ENCODE assay signal across 11 cellular contexts in genomic region chr4:114015444-114015899, GRCh38. TPM values are rescaled to one million over a fixed set of nuclear protein-coding genes. Genes with fewer than 3 reads are reported as not detected.
DNase-seq lines count a peak whose midpoint lies in the region; ATAC-seq and TF ChIP-seq lines count a peak whose summit lies in the region.
"Had no signal": no experiment of that assay in that cellular context is flagged by ENCODE, and none has a peak within 500 bp of the region (broad histone marks: within the 10 kb centered on the region; RNA-seq: fewer than 3 reads in every experiment).

No MANE protein-coding gene starts in this region.

- no peaks in the 10 kb centered on the region for H3K4me1 Mint-ChIP-seq in activated T-cell treated with anti-CD3 and anti-CD28 coated beads, Interleukin-2, amount 50 U/mL, for 72 hours (ENCODE audit: low read depth)
- H3K4me1 Mint-ChIP-seq in CD4-positive, alpha-beta memory T cell = peaks cover 0 to 1% (median 0%) of the 10 kb centered on the region in 4 donors

- H3K4me1 ChIP-seq in CD4-positive, alpha-beta memory T cell (ENCODE audit: insufficient read depth, low read length) = no peaks in the 10 kb centered on the region
- H3K4me1 ChIP-seq in left ventricle myocardium inferior = no peaks in the 10 kb centered on the region
- H3K4me1 ChIP-seq: psoas muscle had no signal

- DNase-seq in AG09319 (ENCODE audit: extremely low read depth, low read depth) (peak; percentile 66), amniotic stem cell (lab: John Stamatoyannopoulos, UW) (peak; percentile 71), kidney epithelial cell (ENCODE audit: low read depth) (peak; percentile 95), left ventricle myocardium inferior (no peak), DMS 273 treated with DMSO at 0.1 percent for 48 hours (lab: John Stamatoyannopoulos, UW) (no peak)
- no peak for DNase-seq in activated T-cell treated with anti-CD3 and anti-CD28 coated beads, Interleukin-2, amount 50 U/mL, for 72 hours
- no peak for DNase-seq in CD4-positive, alpha-beta memory T cell
- DNase-seq: NCI-H510A, psoas muscle had no signal

- H3K9me3 ChIP-seq in CD4-positive, alpha-beta memory T cell (ENCODE audit: control insufficient read depth in 1 of 2, low read length in 2 of 2) = no peaks in the 10 kb centered on the region
- peaks cover 9% of the 10 kb centered on the region for H3K9me3 ChIP-seq in left ventricle myocardium inferior (replicated peaks)
- H3K9me3 ChIP-seq: psoas muscle had no signal

- intact Hi-C loops in CD4-positive, alpha-beta memory T cell (cut with micrococcal nuclease) = no loop called here
- intact Hi-C loops in left ventricle myocardium inferior (cut with micrococcal nuclease) = no loop called here

- CTCF ChIA-PET in CD4-positive, alpha-beta memory T cell (lab: Charles Lee; ENCODE audit: partially characterized antibody) = no interaction called here

- H3K27me3 Mint-ChIP-seq in activated T-cell treated with anti-CD3 and anti-CD28 coated beads, Interleukin-2, amount 50 U/mL, for 72 hours (ENCODE audit: low read depth) = no peaks in the 10 kb centered on the region
- no peaks in the 10 kb centered on the region for H3K27me3 Mint-ChIP-seq in CD4-positive, alpha-beta memory T cell

- H3K4me3 ChIP-seq in kidney epithelial cell (ENCODE audit: low read depth, low read length) = no peak overlapping the region
- no peak overlapping the region for H3K4me3 ChIP-seq in CD4-positive, alpha-beta memory T cell (ENCODE audit: low read length in 2 of 2)
- no peak overlapping the region for H3K4me3 ChIP-seq in left ventricle myocardium inferior
- H3K4me3 ChIP-seq: psoas muscle had no signal

- peaks cover 3% of the 10 kb centered on the region in 2 donors for H3K9me3 Mint-ChIP-seq in activated T-cell treated with anti-CD3 and anti-CD28 coated beads, Interleukin-2, amount 50 U/mL, for 72 hours
- H3K9me3 Mint-ChIP-seq in CD4-positive, alpha-beta memory T cell = peaks cover 0 to 4% (median 2%) of the 10 kb centered on the region in 8 donors
- H3K9me3 Mint-ChIP-seq: activated T-helper 1 cell treated with anti-CD3 and anti-CD28 coated beads, Interleukin-12 subunit alpha, Interleukin-12 subunit beta, Interleukin-2, Interleukin-4 antibody, amounts not matched to agents 30 ng/mL and 10 ng/mL and 1 ng/mL, durations not matched to agents 14 hours and 24 hours and 36 hours had no signal

- H3K27ac ChIP-seq in CD4-positive, alpha-beta memory T cell (ENCODE audit: low read depth, low read length) = no peak overlapping the region
- H3K27ac ChIP-seq in left ventricle myocardium inferior (replicated peaks) = no peak overlapping the region
- H3K27ac ChIP-seq: psoas muscle had no signal

- H3K27ac Mint-ChIP-seq in activated T-cell treated with anti-CD3 and anti-CD28 coated beads, Interleukin-2, amount 50 U/mL, for 72 hours = no peak overlapping the region
- H3K27ac Mint-ChIP-seq in CD4-positive, alpha-beta memory T cell = no peak overlapping the region
- H3K27ac Mint-ChIP-seq: activated T-helper 1 cell treated with anti-CD3 and anti-CD28 coated beads, Interleukin-12 subunit alpha, Interleukin-12 subunit beta, Interleukin-2, Interleukin-4 antibody, amounts not matched to agents 30 ng/mL and 10 ng/mL and 1 ng/mL, durations not matched to agents 14 hours and 24 hours and 36 hours had no signal

- TF ChIP-seq EP300 in Ishikawa (IDR thresholded peaks at IDR 0.05; ENCODE audit: borderline replicate concordance) = peak; percentile 92

- POLR2A ChIA-PET in CD4-positive, alpha-beta memory T cell (lab: Charles Lee; ENCODE audit: partially characterized antibody) = no interaction called here

- peaks cover 2 to 4% of the 10 kb centered on the region in 2 donors for H3K36me3 Mint-ChIP-seq in activated T-cell treated with anti-CD3 and anti-CD28 coated beads, Interleukin-2, amount 50 U/mL, for 72 hours (ENCODE audit: insufficient read depth in 2 of 2)
- no peaks in the 10 kb centered on the region for H3K36me3 Mint-ChIP-seq in CD4-positive, alpha-beta memory T cell

- TF ChIP-seq CTCF in AG09319 (IDR thresholded peaks at IDR 0.05; ENCODE audit: low read depth, low read length) (no peak), kidney epithelial cell (IDR thresholded peaks at IDR 0.05; ENCODE audit: insufficient read depth, low read length, poor library complexity, severe bottlenecking) (no peak), left ventricle myocardium inferior (IDR thresholded peaks at IDR 0.05; ENCODE audit: borderline replicate concordance) (no peak)

- no peak for TF ChIP-seq RAD21 in Ishikawa (IDR thresholded peaks at IDR 0.05; ENCODE audit: low read depth)

- H3K27me3 ChIP-seq in kidney epithelial cell (ENCODE audit: control insufficient read depth, insufficient read depth, low read length) (no peaks in the 10 kb centered on the region), left ventricle myocardium inferior (ENCODE audit: low read depth) (peaks cover 8% of the 10 kb centered on the region)
- no peaks in the 10 kb centered on the region for H3K27me3 ChIP-seq in CD4-positive, alpha-beta memory T cell (ENCODE audit: insufficient read depth, low read length)

- no peak overlapping the region for H3K4me3 Mint-ChIP-seq in activated T-cell treated with anti-CD3 and anti-CD28 coated beads, Interleukin-2, amount 50 U/mL, for 72 hours
- H3K4me3 Mint-ChIP-seq in CD4-positive, alpha-beta memory T cell = no peak overlapping the region
- H3K4me3 Mint-ChIP-seq: activated T-helper 1 cell treated with anti-CD3 and anti-CD28 coated beads, Interleukin-12 subunit alpha, Interleukin-12 subunit beta, Interleukin-2, Interleukin-4 antibody, amounts not matched to agents 30 ng/mL and 10 ng/mL and 1 ng/mL, durations not matched to agents 14 hours and 24 hours and 36 hours had no signal

- no peaks in the 10 kb centered on the region for H3K36me3 ChIP-seq in kidney epithelial cell (ENCODE audit: control insufficient read depth, insufficient read depth, low read length)
- no peaks in the 10 kb centered on the region for H3K36me3 ChIP-seq in CD4-positive, alpha-beta memory T cell (ENCODE audit: insufficient read depth, low read length)
- no peaks in the 10 kb centered on the region for H3K36me3 ChIP-seq in left ventricle myocardium inferior

- no peak for ATAC-seq in activated T-cell treated with anti-CD3 and anti-CD28 coated beads, Interleukin-2, amount 50 U/mL, for 72 hours (replicated peaks in 1 of 2)
- ATAC-seq: psoas muscle had no signal

TF ChIP-seq in Ishikawa, 13 proteins besides CTCF, POLR2A, EP300 and RAD21:
- TF ChIP-seq TCF12 (IDR thresholded peaks at IDR 0.05; ENCODE audit: low read depth) (peak; percentile 80), NFIC (IDR thresholded peaks at IDR 0.05) (peak; percentile 95), ZBTB7A (IDR thresholded peaks at IDR 0.05; ENCODE audit: low read depth) (no peak), CEBPB (IDR thresholded peaks at IDR 0.05) (peak; percentile 22; the same call in 1 of the 2 replicates), TAF1 (IDR thresholded peaks at IDR 0.05; ENCODE audit: low read depth) (no peak), REST (IDR thresholded peaks at IDR 0.05; ENCODE audit: low read depth) (no peak), EGR1 (IDR thresholded peaks at IDR 0.05) (no peak), FOXM1 (IDR thresholded peaks at IDR 0.05; ENCODE audit: borderline replicate concordance, low read depth) (peak; percentile 82), MAX (IDR thresholded peaks at IDR 0.05) (no peak), YY1 (IDR thresholded peaks at IDR 0.05; ENCODE audit: low read depth) (0 out of 2 replicates have a peak, but pooled peaks have one; percentile 29), CREB1 (IDR thresholded peaks at IDR 0.05; ENCODE audit: low read depth) (no peak), TEAD4 (IDR thresholded peaks at IDR 0.05) (peak; percentile 87), USF1 (IDR thresholded peaks at IDR 0.05) (no peak)

RNA-seq across cellular contexts. Expression of gene ARSJ, which starts 36.0 kb away (rescaled TPM):
- total RNA-seq in kidney epithelial cell (13.0 and 13.8 TPM in 2 replicates), left ventricle myocardium inferior (1.2 TPM)
- not detected for total RNA-seq in activated T-cell treated with anti-CD3 and anti-CD28 coated beads, Interleukin-2, amount 50 U/mL, for 72 hours
- under 1 TPM; 0.15 to 0.17 TPM for total RNA-seq in CD4-positive, alpha-beta memory T cell
- polyA plus RNA-seq in CD4-positive, alpha-beta memory T cell = under 1 TPM in 1 of 2 donors, not detected in 1; 0.15 TPM
- total RNA-seq: activated T-helper 1 cell treated with anti-CD3 and anti-CD28 coated beads, Interleukin-12 subunit alpha, Interleukin-12 subunit beta, Interleukin-2, Interleukin-4 antibody, amounts not matched to agents 30 ng/mL and 10 ng/mL and 1 ng/mL, durations not matched to agents 14 hours and 24 hours and 36 hours had no signal

Comparison
In these comparisons a context has a peak if more than half of its experiments do, and no peak if none do; other contexts are left out.
1. DNase-seq: peak in AG09319 (single experiment), amniotic stem cell (single experiment) and kidney epithelial cell (single experiment); none in activated T-cell treated with anti-CD3 and anti-CD28 coated beads, Interleukin-2, amount 50 U/mL, for 72 hours (0 of 2), CD4-positive, alpha-beta memory T cell (0 of 5), left ventricle myocardium inferior (single experiment) and DMS 273 treated with DMSO at 0.1 percent for 48 hours (single experiment).